ENCODE assay signal across 10 cellular contexts in genomic region chr4:173538148-173538902, GRCh38. TPM values are rescaled to one million over a fixed set of nuclear protein-coding genes. Genes with fewer than 3 reads are reported as not detected.
DNase-seq lines count a peak whose midpoint lies in the region; ATAC-seq and TF ChIP-seq lines count a peak whose summit lies in the region.
"Had no signal": no experiment of that assay in that cellular context is flagged by ENCODE, and none has a peak within 500 bp of the region (broad histone marks: within the 10 kb centered on the region; RNA-seq: fewer than 3 reads in every experiment).

No MANE protein-coding gene starts in this region.

- H3K27ac ChIP-seq in Peyer's patch (peak overlapping the region in 1 of 4 donors; percentile 13), rectal smooth muscle tissue (ENCODE audit: low read depth, low read length) (peak overlapping the region; percentile 98)

- H3K27me3 Mint-ChIP-seq in activated CD4-positive, alpha-beta memory T cell treated with anti-CD3 and anti-CD28 coated beads for 36 hours = peaks cover 75% of the 10 kb centered on the region
- H3K27me3 Mint-ChIP-seq in activated CD4-positive, alpha-beta memory T cell treated with anti-CD3 and anti-CD28 coated beads, Interleukin-2, amount 10 ng/mL, durations not matched to agents 7 days and 5 days = peaks cover 80% of the 10 kb centered on the region

- CTCF ChIA-PET in activated CD4-positive, alpha-beta memory T cell treated with anti-CD3 and anti-CD28 coated beads for 36 hours (lab: Charles Lee) = interaction anchor here (0.6 kb wide), 1 partner anchor 34 kb away, joined by 4 read pairs; no protein-coding TSS in a partner anchor
- CTCF ChIA-PET in activated CD4-positive, alpha-beta memory T cell treated with anti-CD3 and anti-CD28 coated beads, Interleukin-2, amount 10 ng/mL, durations not matched to agents 7 days and 5 days (lab: Charles Lee) = interaction anchor here (1.0 to 2.3 kb wide), 3 partner anchors 11 to 118 kb away, joined by 3 to 5 read pairs (median 4); no protein-coding TSS in a partner anchor

- H3K36me3 ChIP-seq in Peyer's patch (no peaks in the 10 kb centered on the region), rectal smooth muscle tissue (ENCODE audit: control insufficient read depth, insufficient read depth, low read length) (no peaks in the 10 kb centered on the region)

- TF ChIP-seq POLR2A in Peyer's patch (IDR thresholded peaks at IDR 0.05) = no peak

- no peak for DNase-seq in activated CD4-positive, alpha-beta memory T cell treated with anti-CD3 and anti-CD28 coated beads for 36 hours
- DNase-seq in activated CD4-positive, alpha-beta memory T cell treated with anti-CD3 and anti-CD28 coated beads, Interleukin-2, amount 10 ng/mL, durations not matched to agents 7 days and 5 days = no peak
- no peak for DNase-seq in Peyer's patch
- DNase-seq in glomerular visceral epithelial cell (ENCODE audit: extremely low spot score) = peak; percentile 12
- DNase-seq in GM13977 (ENCODE audit: low spot score) = no peak

- in situ Hi-C loops in GM13977 (cut with MboI; ENCODE audit: low pct_unique_long_range_greater_than_20kb, low sequenced_read_pairs, unreplicated experiment) = no loop called here

- H3K4me1 Mint-ChIP-seq in activated CD4-positive, alpha-beta memory T cell treated with anti-CD3 and anti-CD28 coated beads for 36 hours (ENCODE audit: low read depth) = peaks cover 6% of the 10 kb centered on the region
- peaks cover 4% of the 10 kb centered on the region for H3K4me1 Mint-ChIP-seq in activated CD4-positive, alpha-beta memory T cell treated with anti-CD3 and anti-CD28 coated beads, Interleukin-2, amount 10 ng/mL, durations not matched to agents 7 days and 5 days

- no peaks in the 10 kb centered on the region for H3K9me3 ChIP-seq in Peyer's patch

- H3K4me1 ChIP-seq in Peyer's patch (peaks cover 0 to 10% (median 0%) of the 10 kb centered on the region in 4 donors), rectal smooth muscle tissue (ENCODE audit: control insufficient read depth, insufficient read depth, low read length) (peaks cover 49% of the 10 kb centered on the region)

- peak overlapping the region; percentile 53 for H3K4me3 Mint-ChIP-seq in activated CD4-positive, alpha-beta memory T cell treated with anti-CD3 and anti-CD28 coated beads for 36 hours
- H3K4me3 Mint-ChIP-seq in activated CD4-positive, alpha-beta memory T cell treated with anti-CD3 and anti-CD28 coated beads, Interleukin-2, amount 10 ng/mL, durations not matched to agents 7 days and 5 days = no peak overlapping the region

- H3K36me3 Mint-ChIP-seq in activated CD4-positive, alpha-beta memory T cell treated with anti-CD3 and anti-CD28 coated beads for 36 hours = no peaks in the 10 kb centered on the region
- H3K36me3 Mint-ChIP-seq in activated CD4-positive, alpha-beta memory T cell treated with anti-CD3 and anti-CD28 coated beads, Interleukin-2, amount 10 ng/mL, durations not matched to agents 7 days and 5 days (ENCODE audit: low read depth) = no peaks in the 10 kb centered on the region

- intact Hi-C loops in activated CD4-positive, alpha-beta memory T cell treated with anti-CD3 and anti-CD28 coated beads for 36 hours (cut with micrococcal nuclease) = loop anchor here (2.0 kb wide), 1 partner anchor 14 kb away; no protein-coding TSS in a partner anchor

- H3K27me3 ChIP-seq in Peyer's patch = no peaks in the 10 kb centered on the region
- peaks cover 13% of the 10 kb centered on the region for H3K27me3 ChIP-seq in rectal smooth muscle tissue (ENCODE audit: control insufficient read depth, insufficient read depth, low read length)

- ATAC-seq in HG02840 (IDR thresholded peaks at IDR 0.05; ENCODE audit: low FRiP score, unreplicated experiment) = no peak
- no peak for ATAC-seq in HG03469 (IDR thresholded peaks at IDR 0.05; ENCODE audit: unreplicated experiment)

- peak overlapping the region; percentile 9 to 43 (median 32) for H3K4me3 ChIP-seq in Peyer's patch
- H3K4me3 ChIP-seq in rectal smooth muscle tissue (ENCODE audit: low read length) = peak overlapping the region; percentile 63

- no peaks in the 10 kb centered on the region for H3K9me3 Mint-ChIP-seq in activated CD4-positive, alpha-beta memory T cell treated with anti-CD3 and anti-CD28 coated beads for 36 hours
- no peaks in the 10 kb centered on the region for H3K9me3 Mint-ChIP-seq in activated CD4-positive, alpha-beta memory T cell treated with anti-CD3 and anti-CD28 coated beads, Interleukin-2, amount 10 ng/mL, durations not matched to agents 7 days and 5 days

- no peak overlapping the region for H3K9ac ChIP-seq in rectal smooth muscle tissue (ENCODE audit: low read length)

- POLR2A ChIA-PET in activated CD4-positive, alpha-beta memory T cell treated with anti-CD3 and anti-CD28 coated beads for 36 hours (lab: Charles Lee) = no interaction called here
- POLR2A ChIA-PET in activated CD4-positive, alpha-beta memory T cell treated with anti-CD3 and anti-CD28 coated beads, Interleukin-2, amount 10 ng/mL, durations not matched to agents 7 days and 5 days (lab: Charles Lee) = interaction anchor here (1.3 kb wide), 1 partner anchor 20 kb away, joined by 3 read pairs; no protein-coding TSS in a partner anchor

- TF ChIP-seq CTCF in Peyer's patch (IDR thresholded peaks at IDR 0.05) (no peak), GM13977 (IDR thresholded peaks at IDR 0.05; ENCODE audit: extremely low read depth, insufficient read depth, missing control alignments) (no peak)

- no peak overlapping the region for H3K27ac Mint-ChIP-seq in activated CD4-positive, alpha-beta memory T cell treated with anti-CD3 and anti-CD28 coated beads for 36 hours
- H3K27ac Mint-ChIP-seq in activated CD4-positive, alpha-beta memory T cell treated with anti-CD3 and anti-CD28 coated beads, Interleukin-2, amount 10 ng/mL, durations not matched to agents 7 days and 5 days = no peak overlapping the region

RNA-seq across cellular contexts. Expression of gene HAND2, which starts 8.3 kb away (rescaled TPM):
- not detected for total RNA-seq in activated CD4-positive, alpha-beta memory T cell treated with anti-CD3 and anti-CD28 coated beads for 36 hours
- total RNA-seq in activated CD4-positive, alpha-beta memory T cell treated with anti-CD3 and anti-CD28 coated beads, Interleukin-2, amount 10 ng/mL, durations not matched to agents 7 days and 5 days = not detected
- total RNA-seq in Peyer's patch = 10 to 100 TPM in 1 of 4 donors, 1 to 10 TPM in 2, not detected in 1; 4.9 to 40.4 (median 9.1) TPM
- total RNA-seq: renal cortical epithelial cell; T-helper 1 cell treated with Interleukin-12 subunit alpha and Interleukin-12 subunit beta and Interleukin-4 antibody, amounts not matched to agents 30 ng/mL and 1 ng/mL, for 36 hours had no signal
